Comparison of ENCODE assay signal across 18 cellular contexts in genomic region chr7:13028036-13028730, GRCh38.
"Had no signal": no experiment of that assay in that cellular context is flagged by ENCODE, and none has a peak within 500 bp of the region (broad histone marks: within the 10 kb centered on the region; RNA-seq: fewer than 3 reads in every experiment).

No MANE protein-coding gene starts in this region.

- H3K9me3 Mint-ChIP-seq: activated CD4-positive, alpha-beta T cell treated with anti-CD3 and anti-CD28 coated beads, Interleukin-2, amount 10 ng/mL, durations not matched to agents 24 days and 14 days; activated CD8-positive, alpha-beta T cell treated with anti-CD3 and anti-CD28 coated beads for 36 hours; activated naive CD8-positive, alpha-beta T cell treated with anti-CD3 and anti-CD28 coated beads for 36 hours; activated T-helper 17 cell treated with anti-CD3 and anti-CD28 coated beads, Interleukin-2, amount 50 U/mL, for 72 hours; naive thymus-derived CD8-positive, alpha-beta T cell; T-helper 1 cell treated with Interleukin-12 subunit alpha and Interleukin-12 subunit beta and Interleukin-4 antibody, amounts not matched to agents 30 μg/mL and 1 μg/mL, for 36 hours had no signal

- H3K27me3 Mint-ChIP-seq: activated CD4-positive, alpha-beta T cell treated with anti-CD3 and anti-CD28 coated beads, Interleukin-2, amount 10 ng/mL, durations not matched to agents 24 days and 14 days had no signal

- H3K9me3 ChIP-seq: thyroid gland had no signal

- H3K36me3 Mint-ChIP-seq: activated naive CD8-positive, alpha-beta T cell treated with anti-CD3 and anti-CD28 coated beads for 36 hours; naive thymus-derived CD8-positive, alpha-beta T cell had no signal

- H3K36me3 ChIP-seq: heart right ventricle, thyroid gland had no signal

- ATAC-seq: activated CD8-positive, alpha-beta T cell treated with anti-CD3 and anti-CD28 coated beads for 36 hours; activated T-helper 17 cell treated with anti-CD3 and anti-CD28 coated beads, Interleukin-2, amount 50 U/mL, for 72 hours; esophagus mucosa; naive thymus-derived CD8-positive, alpha-beta T cell; stimulated activated naive B cell treated with anti-CD40 and anti-IgM and Interleukin-4, amounts not matched to agents 10 μg/mL and 1 μg/mL and 100 μg/mL, for 72 hours had no signal

- H3K4me1 Mint-ChIP-seq: activated CD4-positive, alpha-beta T cell treated with anti-CD3 and anti-CD28 coated beads, Interleukin-2, amount 10 ng/mL, durations not matched to agents 24 days and 14 days; activated naive CD8-positive, alpha-beta T cell treated with anti-CD3 and anti-CD28 coated beads for 36 hours; activated T-helper 17 cell treated with anti-CD3 and anti-CD28 coated beads, Interleukin-2, amount 50 U/mL, for 72 hours; naive thymus-derived CD8-positive, alpha-beta T cell; stimulated activated naive B cell treated with anti-CD40 and anti-IgM and Interleukin-4, amounts not matched to agents 10 μg/mL and 1 μg/mL and 100 μg/mL, for 72 hours had no signal

- H3K4me3 ChIP-seq: heart right ventricle, thyroid gland had no signal

- FAIRE-seq: colon had no signal

- DNase-seq: activated CD4-positive, alpha-beta T cell treated with anti-CD3 and anti-CD28 coated beads, Interleukin-2, amount 10 ng/mL, durations not matched to agents 24 days and 14 days; activated CD8-positive, alpha-beta T cell treated with anti-CD3 and anti-CD28 coated beads for 36 hours; activated naive CD4-positive, alpha-beta T cell; activated naive CD8-positive, alpha-beta T cell treated with anti-CD3 and anti-CD28 coated beads for 36 hours; activated T-cell treated with anti-CD3 and anti-CD28 coated beads, Interleukin-2, amount 50 U/mL, for 1 hour; amniotic stem cell; caudate nucleus; heart right ventricle; mesendoderm; naive thymus-derived CD8-positive, alpha-beta T cell; nucleus accumbens; posterior cingulate gyrus; stimulated activated naive B cell treated with anti-CD40 and anti-IgM and Interleukin-4, amounts not matched to agents 10 μg/mL and 1 μg/mL and 100 μg/mL, for 72 hours; thyroid gland had no signal

- H3K4me3 Mint-ChIP-seq: activated CD4-positive, alpha-beta T cell treated with anti-CD3 and anti-CD28 coated beads, Interleukin-2, amount 10 ng/mL, durations not matched to agents 24 days and 14 days; activated CD8-positive, alpha-beta T cell treated with anti-CD3 and anti-CD28 coated beads for 36 hours; activated naive CD8-positive, alpha-beta T cell treated with anti-CD3 and anti-CD28 coated beads for 36 hours; activated T-helper 17 cell treated with anti-CD3 and anti-CD28 coated beads, Interleukin-2, amount 50 U/mL, for 72 hours; naive thymus-derived CD8-positive, alpha-beta T cell; stimulated activated naive B cell treated with anti-CD40 and anti-IgM and Interleukin-4, amounts not matched to agents 10 μg/mL and 1 μg/mL and 100 μg/mL, for 72 hours; T-helper 1 cell treated with Interleukin-12 subunit alpha and Interleukin-12 subunit beta and Interleukin-4 antibody, amounts not matched to agents 30 μg/mL and 1 μg/mL, for 36 hours had no signal

- H3K27ac Mint-ChIP-seq: activated CD4-positive, alpha-beta T cell treated with anti-CD3 and anti-CD28 coated beads, Interleukin-2, amount 10 ng/mL, durations not matched to agents 24 days and 14 days; activated CD8-positive, alpha-beta T cell treated with anti-CD3 and anti-CD28 coated beads for 36 hours; activated naive CD8-positive, alpha-beta T cell treated with anti-CD3 and anti-CD28 coated beads for 36 hours; activated T-helper 17 cell treated with anti-CD3 and anti-CD28 coated beads, Interleukin-2, amount 50 U/mL, for 72 hours; naive thymus-derived CD8-positive, alpha-beta T cell; stimulated activated naive B cell treated with anti-CD40 and anti-IgM and Interleukin-4, amounts not matched to agents 10 μg/mL and 1 μg/mL and 100 μg/mL, for 72 hours; T-helper 1 cell treated with Interleukin-12 subunit alpha and Interleukin-12 subunit beta and Interleukin-4 antibody, amounts not matched to agents 30 μg/mL and 1 μg/mL, for 36 hours had no signal

- H3K27me3 ChIP-seq: heart right ventricle, thyroid gland had no signal

- H3K4me1 ChIP-seq: thyroid gland had no signal
